ENCODE assay signal across 29 cellular contexts in the genomic region with DNA sequence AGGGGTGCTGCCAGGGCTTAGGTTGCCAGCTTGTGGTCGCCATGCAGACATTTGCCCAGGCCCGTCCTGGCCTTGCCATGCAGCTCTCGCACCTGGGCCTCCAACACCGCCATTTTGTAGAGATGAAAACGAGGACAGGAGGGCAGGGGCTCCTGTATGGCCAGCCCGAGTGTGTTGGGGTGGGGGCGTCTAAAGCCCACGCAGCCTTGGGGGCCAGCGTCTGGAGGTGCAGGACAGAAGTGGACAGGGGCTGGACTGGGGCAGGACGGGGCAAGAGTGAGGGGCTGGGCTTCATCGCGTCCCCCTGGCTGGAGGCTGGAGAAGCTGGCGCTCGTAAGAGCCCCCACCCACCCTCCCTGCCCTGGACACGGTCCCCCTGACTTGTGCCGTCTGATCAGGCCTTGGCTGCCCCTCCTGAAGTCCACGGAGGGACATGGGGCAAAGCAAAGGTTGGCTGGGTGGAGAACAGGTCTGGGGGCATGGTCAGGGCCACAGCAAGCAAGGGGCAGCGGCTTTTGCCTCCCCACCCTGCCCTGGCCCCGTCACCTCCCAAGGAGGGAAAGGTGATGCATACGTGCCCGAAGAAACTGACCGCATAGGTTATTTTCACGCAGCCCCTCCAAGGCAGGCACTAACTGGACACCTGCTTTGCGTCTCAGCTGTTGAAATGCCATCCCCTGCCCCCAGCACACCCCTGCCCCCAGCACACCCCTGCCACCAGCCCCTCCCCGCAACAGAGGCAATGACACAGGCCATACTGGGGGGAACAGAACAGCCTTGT. TPM values are rescaled to one million over a fixed set of nuclear protein-coding genes. Genes with fewer than 3 reads are reported as not detected.
A peak's percentile ranks its signal among the peaks of the same experiment; 100 is the strongest.
DNase-seq lines count a peak whose midpoint lies in the region; ATAC-seq and TF ChIP-seq lines count a peak whose summit lies in the region.
"Had no signal": no experiment of that assay in that cellular context is flagged by ENCODE, and none has a peak within 500 bp of the region (broad histone marks: within the 10 kb centered on the region; RNA-seq: fewer than 3 reads in every experiment).

No MANE protein-coding gene starts in this region.

- H3K14ac ChIP-seq in trophoblast cell (ENCODE audit: low read length) = no peak overlapping the region

- H3K4me2 ChIP-seq in trophoblast cell (ENCODE audit: low read length) = no peak overlapping the region
- H3K4me2 ChIP-seq: smooth muscle cell had no signal

- no peaks in the 10 kb centered on the region for H3K9me3 Mint-ChIP-seq in natural killer cell
- no peaks in the 10 kb centered on the region for H3K9me3 Mint-ChIP-seq in natural killer cell treated with Interleukin-12 subunit alpha and Interleukin-12 subunit beta and Interleukin-15 and Interleukin-18, amount 100 ng/mL, for 72 hours
- H3K9me3 Mint-ChIP-seq in naive thymus-derived CD4-positive, alpha-beta T cell = no peaks in the 10 kb centered on the region
- H3K9me3 Mint-ChIP-seq: activated CD8-positive, alpha-beta T cell treated with anti-CD3 and anti-CD28 coated beads for 36 hours; activated T-helper 2 cell treated with anti-CD3 and anti-CD28 coated beads, Interferon-gamma antibody, Interleukin-2, Interleukin-4, amounts not matched to agents 10 μg/mL and 5 μg/mL and 100 μg/mL, durations not matched to agents 14 hours and 24 hours and 36 hours; brain; mesothelial cell of epicardium; naive B cell had no signal

- H3K18ac ChIP-seq in trophoblast cell (ENCODE audit: low read length) = no peak overlapping the region

- no peaks in the 10 kb centered on the region for H3K79me1 ChIP-seq in trophoblast cell (ENCODE audit: low read length)

- H3K4ac ChIP-seq in trophoblast cell (ENCODE audit: low read depth, low read length) = no peak overlapping the region

- H3K9ac ChIP-seq in colonic mucosa (ENCODE audit: low read depth in 2 of 2, low read length in 2 of 2) = no peak overlapping the region
- no peak overlapping the region for H3K9ac ChIP-seq in trophoblast cell (ENCODE audit: low read length)

- intact Hi-C loops in natural killer cell (cut with micrococcal nuclease) = loop anchor here (5.0 kb wide), 1 partner anchor 297 kb away; no protein-coding TSS in a partner anchor
- intact Hi-C loops in colonic mucosa (cut with DNase I) = no loop called here
- intact Hi-C loops in naive thymus-derived CD4-positive, alpha-beta T cell (cut with micrococcal nuclease) = no loop called here

- no peak overlapping the region for H4K8ac ChIP-seq in trophoblast cell (ENCODE audit: low read depth, low read length)

- no peak overlapping the region for H2AFZ ChIP-seq in trophoblast cell (ENCODE audit: insufficient read depth, low read length, poor library complexity)

- H3K27me3 ChIP-seq in colonic mucosa (no peaks in the 10 kb centered on the region), trophoblast cell (ENCODE audit: insufficient read depth, low read length) (no peaks in the 10 kb centered on the region)
- H3K27me3 ChIP-seq in naive thymus-derived CD4-positive, alpha-beta T cell (ENCODE audit: control insufficient read depth in 2 of 2, insufficient read depth in 2 of 2, low read length in 2 of 2) = no peaks in the 10 kb centered on the region

- no peak overlapping the region for H3K27ac Mint-ChIP-seq in natural killer cell
- no peak overlapping the region for H3K27ac Mint-ChIP-seq in natural killer cell treated with Interleukin-12 subunit alpha and Interleukin-12 subunit beta and Interleukin-15 and Interleukin-18, amount 100 ng/mL, for 72 hours
- H3K27ac Mint-ChIP-seq in naive thymus-derived CD4-positive, alpha-beta T cell = peak overlapping the region in 1 of 9 donors; percentile 13
- H3K27ac Mint-ChIP-seq: activated CD4-positive, alpha-beta T cell treated with anti-CD3 and anti-CD28 coated beads for 36 hours; activated CD8-positive, alpha-beta T cell treated with anti-CD3 and anti-CD28 coated beads for 36 hours; activated T-helper 2 cell treated with anti-CD3 and anti-CD28 coated beads, Interferon-gamma antibody, Interleukin-2, Interleukin-4, amounts not matched to agents 10 μg/mL and 5 μg/mL and 100 μg/mL, durations not matched to agents 14 hours and 24 hours and 36 hours; mesothelial cell of epicardium had no signal

- no peak overlapping the region for H2BK12ac ChIP-seq in trophoblast cell (ENCODE audit: low read length)

- H3K36me3 ChIP-seq in colonic mucosa (no peaks in the 10 kb centered on the region), trophoblast cell (ENCODE audit: control insufficient read depth in 1 of 2, insufficient read depth in 2 of 2, low read length in 2 of 2) (no peaks in the 10 kb centered on the region)
- no peaks in the 10 kb centered on the region for H3K36me3 ChIP-seq in naive thymus-derived CD4-positive, alpha-beta T cell (ENCODE audit: control insufficient read depth in 2 of 3, insufficient read depth in 3 of 3, low read length in 3 of 3)

- no peak overlapping the region for H3K23ac ChIP-seq in trophoblast cell (ENCODE audit: low read length)

- WGBS in trophoblast cell (ENCODE audit: extremely low coverage, insufficient coverage, insufficient read length) = no CpG with 5 or more reads among the region's 25 CpGs

- no peak overlapping the region for H2AK5ac ChIP-seq in trophoblast cell (ENCODE audit: low read length)

- CTCF ChIA-PET in naive thymus-derived CD4-positive, alpha-beta T cell (lab: Charles Lee) = interaction anchor here (0.6 kb wide), 1 partner anchor 37 kb away, joined by 4 read pairs; no protein-coding TSS in a partner anchor

- no peaks in the 10 kb centered on the region for H3K4me1 ChIP-seq in colonic mucosa
- H3K4me1 ChIP-seq in trophoblast cell (ENCODE audit: control insufficient read depth in 1 of 2, insufficient read depth in 2 of 2, low read length in 2 of 2) = peaks cover 0 to 2% of the 10 kb centered on the region in 2 experiments
- H3K4me1 ChIP-seq in naive thymus-derived CD4-positive, alpha-beta T cell (ENCODE audit: control insufficient read depth in 2 of 2, insufficient read depth in 2 of 2, low read length in 2 of 2) = no peaks in the 10 kb centered on the region

- no peak overlapping the region for H2BK120ac ChIP-seq in trophoblast cell (ENCODE audit: insufficient read depth, low read length, poor library complexity)

- ATAC-seq in natural killer cell (no peak), HG03097 (IDR thresholded peaks at IDR 0.05; ENCODE audit: low FRiP score, unreplicated experiment) (no peak)
- ATAC-seq in natural killer cell treated with Interleukin-12 subunit alpha and Interleukin-12 subunit beta and Interleukin-15 and Interleukin-18, amount 100 ng/mL, for 72 hours = no peak
- ATAC-seq in naive thymus-derived CD4-positive, alpha-beta T cell = no peak
- ATAC-seq: activated CD4-positive, alpha-beta T cell treated with anti-CD3 and anti-CD28 coated beads for 36 hours; activated CD8-positive, alpha-beta T cell treated with anti-CD3 and anti-CD28 coated beads for 36 hours; HepG2; stimulated activated naive CD8-positive, alpha-beta T cell treated with anti-CD3 and anti-CD28 coated beads, Interleukin-15, amount 100 ng/mL, for 72 hours had no signal

- peak; percentile 10 for DNase-seq in natural killer cell
- no peak for DNase-seq in natural killer cell treated with Interleukin-12 subunit alpha and Interleukin-12 subunit beta and Interleukin-15 and Interleukin-18, amount 100 ng/mL, for 72 hours (ENCODE audit: low spot score)
- DNase-seq in colonic mucosa = peak; percentile 14
- DNase-seq in trophoblast cell = no peak
- no peak for DNase-seq in naive thymus-derived CD4-positive, alpha-beta T cell
- DNase-seq in coronary artery (ENCODE audit: low spot score) = no peak
- DNase-seq: ACHN; activated CD4-positive, alpha-beta T cell treated with anti-CD3 and anti-CD28 coated beads for 36 hours; activated CD8-positive, alpha-beta T cell treated with anti-CD3 and anti-CD28 coated beads for 36 hours; activated naive CD4-positive, alpha-beta T cell treated with anti-CD3 and anti-CD28 coated beads, Interleukin-2, amount 50 U/mL, for 16 hours; COR-L47; Kasumi-1; naive B cell; NCI-H1417 treated with DMSO at 0.1 percent for 48 hours; NCI-H2029 treated with DMSO at 0.1 percent for 48 hours; NCI-H524; NK-92 treated with Interleukin-12 subunit alpha and Interleukin-12 subunit beta, amount 100 ng/mL, for 24 hours; stimulated activated CD8-positive, alpha-beta memory T cell treated with anti-CD3 and anti-CD28 coated beads, Interleukin-4, amount 100 ng/mL, for 48 hours; stimulated activated naive CD8-positive, alpha-beta T cell treated with anti-CD3 and anti-CD28 coated beads, Interleukin-15, amount 100 ng/mL, for 72 hours had no signal

- H3K4me3 ChIP-seq in colonic mucosa (no peak overlapping the region), trophoblast cell (ENCODE audit: low read depth, low read length) (peak overlapping the region; percentile 34), coronary artery (no peak overlapping the region)
- no peak overlapping the region for H3K4me3 ChIP-seq in naive thymus-derived CD4-positive, alpha-beta T cell (ENCODE audit: low read length)
- H3K4me3 ChIP-seq: smooth muscle cell had no signal

- no peak overlapping the region for H3K4me3 Mint-ChIP-seq in natural killer cell
- no peak overlapping the region for H3K4me3 Mint-ChIP-seq in natural killer cell treated with Interleukin-12 subunit alpha and Interleukin-12 subunit beta and Interleukin-15 and Interleukin-18, amount 100 ng/mL, for 72 hours
- H3K4me3 Mint-ChIP-seq in naive thymus-derived CD4-positive, alpha-beta T cell = no peak overlapping the region
- H3K4me3 Mint-ChIP-seq: activated CD4-positive, alpha-beta T cell treated with anti-CD3 and anti-CD28 coated beads for 36 hours; activated CD8-positive, alpha-beta T cell treated with anti-CD3 and anti-CD28 coated beads for 36 hours; mesothelial cell of epicardium had no signal

- TF ChIP-seq CTCF in natural killer cell (IDR thresholded peaks at IDR 0.05) = no peak
- no peak for TF ChIP-seq CTCF in colonic mucosa (IDR thresholded peaks at IDR 0.05)
- TF ChIP-seq CTCF in coronary artery (IDR thresholded peaks at IDR 0.05) = no peak

- H4K12ac ChIP-seq in trophoblast cell (ENCODE audit: low read depth, low read length) = no peak overlapping the region

- no peak overlapping the region for H4K91ac ChIP-seq in trophoblast cell (ENCODE audit: low read depth, low read length)

- no peaks in the 10 kb centered on the region for H3K36me3 Mint-ChIP-seq in natural killer cell
- H3K36me3 Mint-ChIP-seq in natural killer cell treated with Interleukin-12 subunit alpha and Interleukin-12 subunit beta and Interleukin-15 and Interleukin-18, amount 100 ng/mL, for 72 hours = no peaks in the 10 kb centered on the region
- H3K36me3 Mint-ChIP-seq in naive thymus-derived CD4-positive, alpha-beta T cell = peaks cover 0 to 4% (median 0%) of the 10 kb centered on the region in 5 donors
- H3K36me3 Mint-ChIP-seq: brain, mesothelial cell of epicardium, naive B cell had no signal

- POLR2A ChIA-PET in naive thymus-derived CD4-positive, alpha-beta T cell (lab: Charles Lee) = interaction anchor here (0.7 to 2.3 kb wide), 3 partner anchors 28 to 72 kb away, joined by 3 to 13 read pairs (median 5); partner anchors contain the start of gene PRR33

- no peak overlapping the region for H3K27ac ChIP-seq in colonic mucosa
- H3K27ac ChIP-seq in trophoblast cell (ENCODE audit: low read depth, low read length) = no peak overlapping the region
- no peak overlapping the region for H3K27ac ChIP-seq in naive thymus-derived CD4-positive, alpha-beta T cell (ENCODE audit: low read depth, low read length)
- peak overlapping the region in 1 of 2 donors; percentile 81 for H3K27ac ChIP-seq in coronary artery

- H3K9me3 ChIP-seq in colonic mucosa (no peaks in the 10 kb centered on the region), trophoblast cell (ENCODE audit: insufficient read depth, low read depth, low read length) (no peaks in the 10 kb centered on the region)
- no peaks in the 10 kb centered on the region for H3K9me3 ChIP-seq in naive thymus-derived CD4-positive, alpha-beta T cell (ENCODE audit: control insufficient read depth in 2 of 3, low read length in 3 of 3)

- no peaks in the 10 kb centered on the region for H3K79me2 ChIP-seq in trophoblast cell (ENCODE audit: control insufficient read depth, insufficient read depth, low read length, poor library complexity)

- H3K27me3 Mint-ChIP-seq in natural killer cell (ENCODE audit: low read depth in 2 of 2) = peaks cover 0 to 10% of the 10 kb centered on the region in 2 donors
- peaks cover 6 to 10% of the 10 kb centered on the region in 2 donors for H3K27me3 Mint-ChIP-seq in natural killer cell treated with Interleukin-12 subunit alpha and Interleukin-12 subunit beta and Interleukin-15 and Interleukin-18, amount 100 ng/mL, for 72 hours
- H3K27me3 Mint-ChIP-seq in naive thymus-derived CD4-positive, alpha-beta T cell = peaks cover 0 to 7% (median under 1%) of the 10 kb centered on the region in 5 donors
- H3K27me3 Mint-ChIP-seq: activated CD8-positive, alpha-beta T cell treated with anti-CD3 and anti-CD28 coated beads for 36 hours; stimulated activated naive CD8-positive, alpha-beta T cell treated with anti-CD3 and anti-CD28 coated beads, Interleukin-15, amount 100 ng/mL, for 72 hours had no signal

- H3K4me1 Mint-ChIP-seq in natural killer cell = peaks cover 5 to 37% of the 10 kb centered on the region in 2 donors
- H3K4me1 Mint-ChIP-seq in natural killer cell treated with Interleukin-12 subunit alpha and Interleukin-12 subunit beta and Interleukin-15 and Interleukin-18, amount 100 ng/mL, for 72 hours (ENCODE audit: low read depth in 2 of 2) = peaks cover 8% of the 10 kb centered on the region in 2 donors
- peaks cover 9 to 24% (median 14%) of the 10 kb centered on the region in 7 donors for H3K4me1 Mint-ChIP-seq in naive thymus-derived CD4-positive, alpha-beta T cell

- H2BK5ac ChIP-seq in trophoblast cell (ENCODE audit: low read depth, low read length, poor library complexity) = no peak overlapping the region

RNA-seq across cellular contexts. Expression of gene TNNT3, which starts 0.8 kb away (rescaled TPM):
- total RNA-seq in natural killer cell = 10 to 100 TPM; 15.8 to 27.9 (median 26.2) TPM
- total RNA-seq in natural killer cell treated with Interleukin-12 subunit alpha and Interleukin-12 subunit beta and Interleukin-15 and Interleukin-18, amount 100 ng/mL, for 72 hours = under 1 TPM in 1 of 2 donors, not detected in 1; 0.33 TPM
- under 1 TPM in 1 of 2 donors, not detected in 1; 0.72 TPM for total RNA-seq in colonic mucosa
- polyA plus RNA-seq in trophoblast cell (2013) = 4.2 and 4.5 TPM in 2 replicates
- total RNA-seq in naive thymus-derived CD4-positive, alpha-beta T cell = 10 to 100 TPM in 4 of 5 experiments, 1 to 10 TPM in 1; 9.8 to 37.1 (median 19.7) TPM
- under 1 TPM in 1 of 2 donors, not detected in 1; 0.31 TPM for polyA plus RNA-seq in naive thymus-derived CD4-positive, alpha-beta T cell
- total RNA-seq: HepG2, renal cortical epithelial cell had no signal
- polyA plus RNA-seq: BJ, HepG2 had no signal

RNA-seq across cellular contexts. Expression of gene MRPL23, which starts 26.8 kb away (rescaled TPM):
- total RNA-seq in natural killer cell (10 to 100 TPM; 31.2 to 35.4 (median 32.8) TPM), colonic mucosa (100 to 1,000 TPM in 1 of 2 donors, 10 to 100 TPM in 1; 89.4 to 140 TPM)
- 10 to 100 TPM; 81.3 to 89.7 TPM for total RNA-seq in natural killer cell treated with Interleukin-12 subunit alpha and Interleukin-12 subunit beta and Interleukin-15 and Interleukin-18, amount 100 ng/mL, for 72 hours
- 99.0 and 101 TPM in 2 replicates for polyA plus RNA-seq in trophoblast cell (2013)
- total RNA-seq in naive thymus-derived CD4-positive, alpha-beta T cell = 10 to 100 TPM; 43.8 to 54.8 (median 50.4) TPM
- 10 to 100 TPM; 11.3 to 17.0 TPM for polyA plus RNA-seq in naive thymus-derived CD4-positive, alpha-beta T cell

RNA-seq across cellular contexts. Expression of gene PRR33, which starts 28.6 kb away (rescaled TPM):
- total RNA-seq in natural killer cell (under 1 TPM in 2 of 3 donors, not detected in 1; 0.14 to 0.32 TPM), colonic mucosa (not detected)
- not detected for total RNA-seq in natural killer cell treated with Interleukin-12 subunit alpha and Interleukin-12 subunit beta and Interleukin-15 and Interleukin-18, amount 100 ng/mL, for 72 hours
- polyA plus RNA-seq in trophoblast cell (2013) = not detected in 2 replicates
- under 1 TPM in 2 of 5 experiments, not detected in 3; 0.07 to 0.10 TPM for total RNA-seq in naive thymus-derived CD4-positive, alpha-beta T cell
- under 1 TPM in 1 of 2 donors, not detected in 1; 0.17 TPM for polyA plus RNA-seq in naive thymus-derived CD4-positive, alpha-beta T cell
- total RNA-seq: chondrocyte, HepG2, mesothelial cell of epicardium, osteocyte, renal cortical epithelial cell, smooth muscle cell had no signal
- polyA plus RNA-seq: BJ, HepG2, smooth muscle cell had no signal

Comparison
In these comparisons a context has a peak if more than half of its experiments do, and no peak if none do; other contexts are left out.
1. DNase-seq: peak in natural killer cell (single experiment) and colonic mucosa (single experiment); none in natural killer cell treated with Interleukin-12 subunit alpha and Interleukin-12 subunit beta and Interleukin-15 and Interleukin-18, amount 100 ng/mL, for 72 hours (single experiment), trophoblast cell (0 of 2), naive thymus-derived CD4-positive, alpha-beta T cell (0 of 9) and coronary artery (single experiment).
2. RNA of gene TNNT3, which starts 0.8 kb away (total RNA-seq): 15.8 to 27.9 TPM in natural killer cell and 9.8 to 37.1 TPM in naive thymus-derived CD4-positive, alpha-beta T cell; 0.72 TPM in colonic mucosa and 0.33 TPM in natural killer cell treated with Interleukin-12 subunit alpha and Interleukin-12 subunit beta and Interleukin-15 and Interleukin-18, amount 100 ng/mL, for 72 hours; every median in the first group is over 4 times any median in the second.